Comparison of ENCODE assay signal across 1 cellular context in genomic region chr6:2630891-2631458, GRCh38.
TF ChIP-seq lines count a peak whose summit lies in the region.

No MANE protein-coding gene starts in this region.

TF ChIP-seq in HCT116, 20 proteins besides CTCF, POLR2A, EP300 and RAD21 (continued from another document):
- TF ChIP-seq FOSL1 (IDR thresholded peaks at IDR 0.05; ENCODE audit: low read depth) (no peak), ELF1 (IDR thresholded peaks at IDR 0.05; ENCODE audit: borderline replicate concordance, low read depth) (no peak), YY1 (IDR thresholded peaks at IDR 0.05; ENCODE audit: extremely low read depth, insufficient replicate concordance, low read depth, low read length) (peak; percentile 61)
